1 cellular context compared by ENCODE assay signal in the genomic region with DNA sequence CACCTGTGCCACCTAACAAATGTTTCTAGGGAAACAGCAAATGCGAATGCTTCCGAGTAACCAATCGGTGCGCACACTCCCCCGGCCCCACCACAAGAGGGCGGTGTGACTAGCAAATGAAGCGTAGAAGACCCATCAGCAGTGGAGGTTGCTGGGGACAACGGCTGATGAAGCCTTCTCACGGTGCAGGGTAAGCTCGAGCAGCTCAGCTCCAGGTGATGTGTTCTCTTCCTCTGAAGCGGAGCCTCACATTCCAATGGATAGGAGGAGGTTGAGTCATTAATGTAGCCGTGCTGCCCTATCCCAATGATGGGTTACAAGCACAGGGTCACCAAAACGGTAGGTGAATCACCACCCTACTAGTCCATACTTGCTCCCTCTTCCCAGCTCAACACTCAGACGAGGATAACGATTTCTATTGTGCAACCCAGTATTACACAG.
A peak's percentile ranks its signal among the peaks of the same experiment; 100 is the strongest.
TF ChIP-seq lines count a peak whose summit lies in the region.

No MANE protein-coding gene starts in this region.

TF ChIP-seq in HepG2, 621 proteins besides CTCF, POLR2A, EP300 and RAD21 (continued from another document and continues in another):
- peak; percentile 64; the same call in 1 of the 2 replicates for TF ChIP-seq MIER3 (CRISPR knock-in tag; IDR thresholded peaks at IDR 0.05; ENCODE audit: borderline replicate concordance)
- 0 out of 2 replicates have a peak, but pooled peaks have one; percentile 56 for TF ChIP-seq DNMT1 (CRISPR knock-in tag; IDR thresholded peaks at IDR 0.05)
- no peak for TF ChIP-seq CBFB (CRISPR knock-in tag; IDR thresholded peaks at IDR 0.05)
- no peak for TF ChIP-seq NFE2L1 (CRISPR knock-in tag; IDR thresholded peaks at IDR 0.05; ENCODE audit: borderline replicate concordance)
- TF ChIP-seq, protein P1, sequence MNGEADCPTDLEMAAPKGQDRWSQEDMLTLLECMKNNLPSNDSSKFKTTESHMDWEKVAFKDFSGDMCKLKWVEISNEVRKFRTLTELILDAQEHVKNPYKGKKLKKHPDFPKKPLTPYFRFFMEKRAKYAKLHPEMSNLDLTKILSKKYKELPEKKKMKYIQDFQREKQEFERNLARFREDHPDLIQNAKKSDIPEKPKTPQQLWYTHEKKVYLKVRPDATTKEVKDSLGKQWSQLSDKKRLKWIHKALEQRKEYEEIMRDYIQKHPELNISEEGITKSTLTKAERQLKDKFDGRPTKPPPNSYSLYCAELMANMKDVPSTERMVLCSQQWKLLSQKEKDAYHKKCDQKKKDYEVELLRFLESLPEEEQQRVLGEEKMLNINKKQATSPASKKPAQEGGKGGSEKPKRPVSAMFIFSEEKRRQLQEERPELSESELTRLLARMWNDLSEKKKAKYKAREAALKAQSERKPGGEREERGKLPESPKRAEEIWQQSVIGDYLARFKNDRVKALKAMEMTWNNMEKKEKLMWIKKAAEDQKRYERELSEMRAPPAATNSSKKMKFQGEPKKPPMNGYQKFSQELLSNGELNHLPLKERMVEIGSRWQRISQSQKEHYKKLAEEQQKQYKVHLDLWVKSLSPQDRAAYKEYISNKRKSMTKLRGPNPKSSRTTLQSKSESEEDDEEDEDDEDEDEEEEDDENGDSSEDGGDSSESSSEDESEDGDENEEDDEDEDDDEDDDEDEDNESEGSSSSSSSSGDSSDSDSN (CRISPR knock-in tag; IDR thresholded peaks at IDR 0.05) = no peak
- TF ChIP-seq, protein P2, sequence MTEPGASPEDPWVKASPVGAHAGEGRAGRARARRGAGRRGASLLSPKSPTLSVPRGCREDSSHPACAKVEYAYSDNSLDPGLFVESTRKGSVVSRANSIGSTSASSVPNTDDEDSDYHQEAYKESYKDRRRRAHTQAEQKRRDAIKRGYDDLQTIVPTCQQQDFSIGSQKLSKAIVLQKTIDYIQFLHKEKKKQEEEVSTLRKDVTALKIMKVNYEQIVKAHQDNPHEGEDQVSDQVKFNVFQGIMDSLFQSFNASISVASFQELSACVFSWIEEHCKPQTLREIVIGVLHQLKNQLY (CRISPR knock-in tag; IDR thresholded peaks at IDR 0.05) = no peak
- 0 out of 2 replicates have a peak, but pooled peaks have one; percentile 18 for TF ChIP-seq HDAC2 (CRISPR knock-in tag; IDR thresholded peaks at IDR 0.05)
- TF ChIP-seq, protein P3, sequence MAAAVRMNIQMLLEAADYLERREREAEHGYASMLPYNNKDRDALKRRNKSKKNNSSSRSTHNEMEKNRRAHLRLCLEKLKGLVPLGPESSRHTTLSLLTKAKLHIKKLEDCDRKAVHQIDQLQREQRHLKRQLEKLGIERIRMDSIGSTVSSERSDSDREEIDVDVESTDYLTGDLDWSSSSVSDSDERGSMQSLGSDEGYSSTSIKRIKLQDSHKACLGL (CRISPR knock-in tag; IDR thresholded peaks at IDR 0.05) = no peak
- TF ChIP-seq, protein P4, sequence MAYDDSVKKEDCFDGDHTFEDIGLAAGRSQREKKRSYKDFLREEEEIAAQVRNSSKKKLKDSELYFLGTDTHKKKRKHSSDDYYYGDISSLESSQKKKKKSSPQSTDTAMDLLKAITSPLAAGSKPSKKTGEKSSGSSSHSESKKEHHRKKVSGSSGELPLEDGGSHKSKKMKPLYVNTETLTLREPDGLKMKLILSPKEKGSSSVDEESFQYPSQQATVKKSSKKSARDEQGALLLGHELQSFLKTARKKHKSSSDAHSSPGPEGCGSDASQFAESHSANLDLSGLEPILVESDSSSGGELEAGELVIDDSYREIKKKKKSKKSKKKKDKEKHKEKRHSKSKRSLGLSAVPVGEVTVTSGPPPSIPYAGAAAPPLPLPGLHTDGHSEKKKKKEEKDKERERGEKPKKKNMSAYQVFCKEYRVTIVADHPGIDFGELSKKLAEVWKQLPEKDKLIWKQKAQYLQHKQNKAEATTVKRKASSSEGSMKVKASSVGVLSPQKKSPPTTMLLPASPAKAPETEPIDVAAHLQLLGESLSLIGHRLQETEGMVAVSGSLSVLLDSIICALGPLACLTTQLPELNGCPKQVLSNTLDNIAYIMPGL (CRISPR knock-in tag; IDR thresholded peaks at IDR 0.05; ENCODE audit: borderline replicate concordance in 1 of 2, low read depth in 1 of 2) = 0 out of 4 replicates have a peak, but pooled peaks of 1 of the 2 experiments have one; percentile 49
- TF ChIP-seq, protein P5, sequence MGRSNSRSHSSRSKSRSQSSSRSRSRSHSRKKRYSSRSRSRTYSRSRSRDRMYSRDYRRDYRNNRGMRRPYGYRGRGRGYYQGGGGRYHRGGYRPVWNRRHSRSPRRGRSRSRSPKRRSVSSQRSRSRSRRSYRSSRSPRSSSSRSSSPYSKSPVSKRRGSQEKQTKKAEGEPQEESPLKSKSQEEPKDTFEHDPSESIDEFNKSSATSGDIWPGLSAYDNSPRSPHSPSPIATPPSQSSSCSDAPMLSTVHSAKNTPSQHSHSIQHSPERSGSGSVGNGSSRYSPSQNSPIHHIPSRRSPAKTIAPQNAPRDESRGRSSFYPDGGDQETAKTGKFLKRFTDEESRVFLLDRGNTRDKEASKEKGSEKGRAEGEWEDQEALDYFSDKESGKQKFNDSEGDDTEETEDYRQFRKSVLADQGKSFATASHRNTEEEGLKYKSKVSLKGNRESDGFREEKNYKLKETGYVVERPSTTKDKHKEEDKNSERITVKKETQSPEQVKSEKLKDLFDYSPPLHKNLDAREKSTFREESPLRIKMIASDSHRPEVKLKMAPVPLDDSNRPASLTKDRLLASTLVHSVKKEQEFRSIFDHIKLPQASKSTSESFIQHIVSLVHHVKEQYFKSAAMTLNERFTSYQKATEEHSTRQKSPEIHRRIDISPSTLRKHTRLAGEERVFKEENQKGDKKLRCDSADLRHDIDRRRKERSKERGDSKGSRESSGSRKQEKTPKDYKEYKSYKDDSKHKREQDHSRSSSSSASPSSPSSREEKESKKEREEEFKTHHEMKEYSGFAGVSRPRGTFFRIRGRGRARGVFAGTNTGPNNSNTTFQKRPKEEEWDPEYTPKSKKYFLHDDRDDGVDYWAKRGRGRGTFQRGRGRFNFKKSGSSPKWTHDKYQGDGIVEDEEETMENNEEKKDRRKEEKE (IDR thresholded peaks at IDR 0.05) = no peak
- no peak for TF ChIP-seq TEAD3 (CRISPR knock-in tag; optimal IDR thresholded peaks at IDR 0.05; ENCODE audit: borderline replicate concordance)
- TF ChIP-seq AGO1 (IDR thresholded peaks at IDR 0.05; ENCODE audit: low read depth, low read length, poor library complexity, severe bottlenecking) = no peak
- TF ChIP-seq ERF (CRISPR knock-in tag; IDR thresholded peaks at IDR 0.05) = no peak
- no peak for TF ChIP-seq ZNF746 (CRISPR knock-in tag; IDR thresholded peaks at IDR 0.05)
- no peak for TF ChIP-seq IKZF4 (CRISPR knock-in tag; IDR thresholded peaks at IDR 0.05; ENCODE audit: borderline replicate concordance, low read depth, not compliant biosample characterization)
- peak; percentile 45; the same call in 1 of the 2 replicates for TF ChIP-seq MIER2 (CRISPR knock-in tag; IDR thresholded peaks at IDR 0.05)
- no peak for TF ChIP-seq EZH2 (conservative IDR thresholded peaks at IDR 0.05; ENCODE audit: low read depth, low read length)
- no peak for TF ChIP-seq ZIK1 (CRISPR knock-in tag; IDR thresholded peaks at IDR 0.05; ENCODE audit: borderline replicate concordance, low read depth)
- TF ChIP-seq ZNF121 (CRISPR knock-in tag; IDR thresholded peaks at IDR 0.05) = no peak
- peak; percentile 85 for TF ChIP-seq SMC3 (IDR thresholded peaks at IDR 0.05; ENCODE audit: low read length)
- peak; percentile 87 for TF ChIP-seq STAG1 (CRISPR knock-in tag; IDR thresholded peaks at IDR 0.05)
- TF ChIP-seq, protein P6, sequence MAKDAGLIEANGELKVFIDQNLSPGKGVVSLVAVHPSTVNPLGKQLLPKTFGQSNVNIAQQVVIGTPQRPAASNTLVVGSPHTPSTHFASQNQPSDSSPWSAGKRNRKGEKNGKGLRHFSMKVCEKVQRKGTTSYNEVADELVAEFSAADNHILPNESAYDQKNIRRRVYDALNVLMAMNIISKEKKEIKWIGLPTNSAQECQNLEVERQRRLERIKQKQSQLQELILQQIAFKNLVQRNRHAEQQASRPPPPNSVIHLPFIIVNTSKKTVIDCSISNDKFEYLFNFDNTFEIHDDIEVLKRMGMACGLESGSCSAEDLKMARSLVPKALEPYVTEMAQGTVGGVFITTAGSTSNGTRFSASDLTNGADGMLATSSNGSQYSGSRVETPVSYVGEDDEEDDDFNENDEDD (CRISPR knock-in tag; IDR thresholded peaks at IDR 0.05; ENCODE audit: borderline replicate concordance) = no peak
- TF ChIP-seq GATAD1 (CRISPR knock-in tag; IDR thresholded peaks at IDR 0.05) = 0 out of 2 replicates have a peak, but pooled peaks have one; percentile 25
- TF ChIP-seq, protein P7, sequence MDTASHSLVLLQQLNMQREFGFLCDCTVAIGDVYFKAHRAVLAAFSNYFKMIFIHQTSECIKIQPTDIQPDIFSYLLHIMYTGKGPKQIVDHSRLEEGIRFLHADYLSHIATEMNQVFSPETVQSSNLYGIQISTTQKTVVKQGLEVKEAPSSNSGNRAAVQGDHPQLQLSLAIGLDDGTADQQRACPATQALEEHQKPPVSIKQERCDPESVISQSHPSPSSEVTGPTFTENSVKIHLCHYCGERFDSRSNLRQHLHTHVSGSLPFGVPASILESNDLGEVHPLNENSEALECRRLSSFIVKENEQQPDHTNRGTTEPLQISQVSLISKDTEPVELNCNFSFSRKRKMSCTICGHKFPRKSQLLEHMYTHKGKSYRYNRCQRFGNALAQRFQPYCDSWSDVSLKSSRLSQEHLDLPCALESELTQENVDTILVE (CRISPR knock-in tag; IDR thresholded peaks at IDR 0.05) = no peak
- TF ChIP-seq, protein P8, sequence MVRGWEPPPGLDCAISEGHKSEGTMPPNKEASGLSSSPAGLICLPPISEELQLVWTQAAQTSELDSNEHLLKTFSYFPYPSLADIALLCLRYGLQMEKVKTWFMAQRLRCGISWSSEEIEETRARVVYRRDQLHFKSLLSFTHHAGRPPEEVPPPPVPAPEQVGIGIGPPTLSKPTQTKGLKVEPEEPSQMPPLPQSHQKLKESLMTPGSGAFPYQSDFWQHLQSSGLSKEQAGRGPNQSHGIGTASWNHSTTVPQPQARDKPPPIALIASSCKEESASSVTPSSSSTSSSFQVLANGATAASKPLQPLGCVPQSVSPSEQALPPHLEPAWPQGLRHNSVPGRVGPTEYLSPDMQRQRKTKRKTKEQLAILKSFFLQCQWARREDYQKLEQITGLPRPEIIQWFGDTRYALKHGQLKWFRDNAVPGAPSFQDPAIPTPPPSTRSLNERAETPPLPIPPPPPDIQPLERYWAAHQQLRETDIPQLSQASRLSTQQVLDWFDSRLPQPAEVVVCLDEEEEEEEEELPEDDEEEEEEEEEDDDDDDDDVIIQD (CRISPR knock-in tag; IDR thresholded peaks at IDR 0.05; ENCODE audit: low read depth) = no peak
- TF ChIP-seq, protein P9, sequence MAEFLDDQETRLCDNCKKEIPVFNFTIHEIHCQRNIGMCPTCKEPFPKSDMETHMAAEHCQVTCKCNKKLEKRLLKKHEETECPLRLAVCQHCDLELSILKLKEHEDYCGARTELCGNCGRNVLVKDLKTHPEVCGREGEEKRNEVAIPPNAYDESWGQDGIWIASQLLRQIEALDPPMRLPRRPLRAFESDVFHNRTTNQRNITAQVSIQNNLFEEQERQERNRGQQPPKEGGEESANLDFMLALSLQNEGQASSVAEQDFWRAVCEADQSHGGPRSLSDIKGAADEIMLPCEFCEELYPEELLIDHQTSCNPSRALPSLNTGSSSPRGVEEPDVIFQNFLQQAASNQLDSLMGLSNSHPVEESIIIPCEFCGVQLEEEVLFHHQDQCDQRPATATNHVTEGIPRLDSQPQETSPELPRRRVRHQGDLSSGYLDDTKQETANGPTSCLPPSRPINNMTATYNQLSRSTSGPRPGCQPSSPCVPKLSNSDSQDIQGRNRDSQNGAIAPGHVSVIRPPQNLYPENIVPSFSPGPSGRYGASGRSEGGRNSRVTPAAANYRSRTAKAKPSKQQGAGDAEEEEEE (CRISPR knock-in tag; IDR thresholded peaks at IDR 0.05; ENCODE audit: borderline replicate concordance) = no peak
- TF ChIP-seq ZNF446 (CRISPR knock-in tag; IDR thresholded peaks at IDR 0.05) = no peak
- TF ChIP-seq KDM2A (CRISPR knock-in tag; IDR thresholded peaks at IDR 0.05; ENCODE audit: borderline replicate concordance, low read depth) = peak; percentile 63; the same call in 1 of the 2 replicates
- TF ChIP-seq, protein P10, sequence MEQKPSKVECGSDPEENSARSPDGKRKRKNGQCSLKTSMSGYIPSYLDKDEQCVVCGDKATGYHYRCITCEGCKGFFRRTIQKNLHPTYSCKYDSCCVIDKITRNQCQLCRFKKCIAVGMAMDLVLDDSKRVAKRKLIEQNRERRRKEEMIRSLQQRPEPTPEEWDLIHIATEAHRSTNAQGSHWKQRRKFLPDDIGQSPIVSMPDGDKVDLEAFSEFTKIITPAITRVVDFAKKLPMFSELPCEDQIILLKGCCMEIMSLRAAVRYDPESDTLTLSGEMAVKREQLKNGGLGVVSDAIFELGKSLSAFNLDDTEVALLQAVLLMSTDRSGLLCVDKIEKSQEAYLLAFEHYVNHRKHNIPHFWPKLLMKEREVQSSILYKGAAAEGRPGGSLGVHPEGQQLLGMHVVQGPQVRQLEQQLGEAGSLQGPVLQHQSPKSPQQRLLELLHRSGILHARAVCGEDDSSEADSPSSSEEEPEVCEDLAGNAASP (CRISPR knock-in tag; IDR thresholded peaks at IDR 0.05; ENCODE audit: borderline replicate concordance) = 0 out of 2 replicates have a peak, but pooled peaks have one; percentile 13
- TF ChIP-seq, protein P11, sequence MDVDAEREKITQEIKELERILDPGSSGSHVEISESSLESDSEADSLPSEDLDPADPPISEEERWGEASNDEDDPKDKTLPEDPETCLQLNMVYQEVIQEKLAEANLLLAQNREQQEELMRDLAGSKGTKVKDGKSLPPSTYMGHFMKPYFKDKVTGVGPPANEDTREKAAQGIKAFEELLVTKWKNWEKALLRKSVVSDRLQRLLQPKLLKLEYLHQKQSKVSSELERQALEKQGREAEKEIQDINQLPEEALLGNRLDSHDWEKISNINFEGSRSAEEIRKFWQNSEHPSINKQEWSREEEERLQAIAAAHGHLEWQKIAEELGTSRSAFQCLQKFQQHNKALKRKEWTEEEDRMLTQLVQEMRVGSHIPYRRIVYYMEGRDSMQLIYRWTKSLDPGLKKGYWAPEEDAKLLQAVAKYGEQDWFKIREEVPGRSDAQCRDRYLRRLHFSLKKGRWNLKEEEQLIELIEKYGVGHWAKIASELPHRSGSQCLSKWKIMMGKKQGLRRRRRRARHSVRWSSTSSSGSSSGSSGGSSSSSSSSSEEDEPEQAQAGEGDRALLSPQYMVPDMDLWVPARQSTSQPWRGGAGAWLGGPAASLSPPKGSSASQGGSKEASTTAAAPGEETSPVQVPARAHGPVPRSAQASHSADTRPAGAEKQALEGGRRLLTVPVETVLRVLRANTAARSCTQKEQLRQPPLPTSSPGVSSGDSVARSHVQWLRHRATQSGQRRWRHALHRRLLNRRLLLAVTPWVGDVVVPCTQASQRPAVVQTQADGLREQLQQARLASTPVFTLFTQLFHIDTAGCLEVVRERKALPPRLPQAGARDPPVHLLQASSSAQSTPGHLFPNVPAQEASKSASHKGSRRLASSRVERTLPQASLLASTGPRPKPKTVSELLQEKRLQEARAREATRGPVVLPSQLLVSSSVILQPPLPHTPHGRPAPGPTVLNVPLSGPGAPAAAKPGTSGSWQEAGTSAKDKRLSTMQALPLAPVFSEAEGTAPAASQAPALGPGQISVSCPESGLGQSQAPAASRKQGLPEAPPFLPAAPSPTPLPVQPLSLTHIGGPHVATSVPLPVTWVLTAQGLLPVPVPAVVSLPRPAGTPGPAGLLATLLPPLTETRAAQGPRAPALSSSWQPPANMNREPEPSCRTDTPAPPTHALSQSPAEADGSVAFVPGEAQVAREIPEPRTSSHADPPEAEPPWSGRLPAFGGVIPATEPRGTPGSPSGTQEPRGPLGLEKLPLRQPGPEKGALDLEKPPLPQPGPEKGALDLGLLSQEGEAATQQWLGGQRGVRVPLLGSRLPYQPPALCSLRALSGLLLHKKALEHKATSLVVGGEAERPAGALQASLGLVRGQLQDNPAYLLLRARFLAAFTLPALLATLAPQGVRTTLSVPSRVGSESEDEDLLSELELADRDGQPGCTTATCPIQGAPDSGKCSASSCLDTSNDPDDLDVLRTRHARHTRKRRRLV (CRISPR knock-in tag; IDR thresholded peaks at IDR 0.05) = no peak
- no peak for TF ChIP-seq ZNF160 (CRISPR knock-in tag; IDR thresholded peaks at IDR 0.05)
- 0 out of 4 replicates have a peak, but pooled peaks of 1 of the 2 experiments have one; percentile 20 for TF ChIP-seq KLF16 (CRISPR knock-in tag; IDR thresholded peaks at IDR 0.05)
- TF ChIP-seq ZNF749 (CRISPR knock-in tag; IDR thresholded peaks at IDR 0.05; ENCODE audit: borderline replicate concordance) = no peak
